8 cellular contexts compared by ENCODE assay signal in the genomic region with DNA sequence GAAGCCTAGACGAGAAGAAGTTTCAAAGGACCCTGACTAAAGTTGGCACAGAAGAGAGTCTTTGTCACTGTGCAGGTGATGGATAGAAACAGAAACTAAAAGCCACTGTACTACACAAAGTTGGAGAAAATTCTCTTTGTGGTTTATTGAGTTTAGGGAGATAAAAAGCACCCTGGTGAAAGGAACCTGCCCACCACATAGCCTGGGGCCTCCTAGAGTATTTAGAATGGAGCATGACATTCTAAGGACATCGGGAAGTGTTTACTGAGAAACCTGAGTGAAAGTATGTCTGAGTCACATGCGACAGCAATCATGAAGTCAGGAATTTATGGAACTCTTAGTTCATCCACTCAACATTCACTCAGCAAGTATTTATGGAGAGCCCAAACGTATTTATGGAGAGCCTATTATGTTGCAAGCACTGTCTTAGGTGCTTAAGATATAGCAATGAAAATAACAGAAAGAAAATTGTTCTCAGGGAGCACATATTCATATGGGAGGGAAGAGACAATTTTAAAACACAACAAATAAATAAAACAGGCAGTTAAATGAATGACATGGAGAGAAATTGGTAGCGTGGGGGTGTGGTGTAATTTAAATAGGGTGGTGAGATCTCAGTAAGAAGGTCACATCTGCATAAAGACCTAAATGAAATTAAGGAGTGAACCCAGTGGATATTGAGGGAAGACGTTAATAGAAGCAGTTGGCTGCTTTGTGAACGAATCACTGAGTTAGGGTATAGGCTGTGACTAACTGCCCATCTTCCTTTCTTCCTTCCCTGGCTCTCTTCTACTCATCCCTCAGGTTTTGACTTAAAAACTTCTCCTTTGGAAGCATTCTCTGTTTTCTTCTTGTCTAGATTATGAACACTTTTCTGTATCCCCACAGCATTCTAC.
DNase-seq lines count a peak whose midpoint lies in the region; ATAC-seq and TF ChIP-seq lines count a peak whose summit lies in the region.

No MANE protein-coding gene starts in this region.

- H3K9me3 Mint-ChIP-seq in T-helper 2 cell treated with Interferon-gamma antibody and Interleukin-4, amounts not matched to agents 5 μg/mL and 100 μg/mL, for 36 hours = no peaks in the 10 kb centered on the region

- H3K27me3 Mint-ChIP-seq in T-helper 2 cell treated with Interferon-gamma antibody and Interleukin-4, amounts not matched to agents 5 μg/mL and 100 μg/mL, for 36 hours (ENCODE audit: low read depth) = no peaks in the 10 kb centered on the region

- ATAC-seq in GM18907 (IDR thresholded peaks at IDR 0.05; ENCODE audit: unreplicated experiment) (peak; percentile 78), HG03196 (IDR thresholded peaks at IDR 0.05; ENCODE audit: unreplicated experiment) (peak; percentile 46)

- peaks cover 6% of the 10 kb centered on the region for H3K36me3 Mint-ChIP-seq in T-helper 2 cell treated with Interferon-gamma antibody and Interleukin-4, amounts not matched to agents 5 μg/mL and 100 μg/mL, for 36 hours (ENCODE audit: low read depth)

- no peak for TF ChIP-seq CTCF in coronary artery (IDR thresholded peaks at IDR 0.05)

- peaks cover 47% of the 10 kb centered on the region for H3K4me1 Mint-ChIP-seq in T-helper 2 cell treated with Interferon-gamma antibody and Interleukin-4, amounts not matched to agents 5 μg/mL and 100 μg/mL, for 36 hours (ENCODE audit: low read depth)

- H3K4me3 Mint-ChIP-seq in T-helper 2 cell treated with Interferon-gamma antibody and Interleukin-4, amounts not matched to agents 5 μg/mL and 100 μg/mL, for 36 hours = peak overlapping the region; percentile 52

- H3K27ac ChIP-seq in coronary artery = peak overlapping the region in 1 of 2 donors; percentile 4

- H3K27ac Mint-ChIP-seq in T-helper 2 cell treated with Interferon-gamma antibody and Interleukin-4, amounts not matched to agents 5 μg/mL and 100 μg/mL, for 36 hours = peak overlapping the region; percentile 61

- no peak overlapping the region for H3K4me3 ChIP-seq in coronary artery

- DNase-seq in A172 (ENCODE audit: low spot score) (peak; percentile 81), islet precursor cell (peak; percentile 96), NCI-H1092 (lab: John Stamatoyannopoulos, UW) (no peak), coronary artery (ENCODE audit: low spot score) (no peak), cerebellar nuclear complex (lab: John Stamatoyannopoulos, UW) (no peak)
- DNase-seq in T-helper 2 cell treated with Interferon-gamma antibody and Interleukin-4, amounts not matched to agents 5 μg/mL and 100 μg/mL, for 36 hours (ENCODE audit: low spot score) = no peak

Comparison
In these comparisons a context has a peak if more than half of its experiments do, and no peak if none do; other contexts are left out.
1. DNase-seq: peak in A172 (single experiment) and islet precursor cell (single experiment); none in T-helper 2 cell treated with Interferon-gamma antibody and Interleukin-4, amounts not matched to agents 5 μg/mL and 100 μg/mL, for 36 hours (single experiment), NCI-H1092 (single experiment), coronary artery (single experiment) and cerebellar nuclear complex (0 of 2).